8 cellular contexts compared by ENCODE assay signal in the genomic region with DNA sequence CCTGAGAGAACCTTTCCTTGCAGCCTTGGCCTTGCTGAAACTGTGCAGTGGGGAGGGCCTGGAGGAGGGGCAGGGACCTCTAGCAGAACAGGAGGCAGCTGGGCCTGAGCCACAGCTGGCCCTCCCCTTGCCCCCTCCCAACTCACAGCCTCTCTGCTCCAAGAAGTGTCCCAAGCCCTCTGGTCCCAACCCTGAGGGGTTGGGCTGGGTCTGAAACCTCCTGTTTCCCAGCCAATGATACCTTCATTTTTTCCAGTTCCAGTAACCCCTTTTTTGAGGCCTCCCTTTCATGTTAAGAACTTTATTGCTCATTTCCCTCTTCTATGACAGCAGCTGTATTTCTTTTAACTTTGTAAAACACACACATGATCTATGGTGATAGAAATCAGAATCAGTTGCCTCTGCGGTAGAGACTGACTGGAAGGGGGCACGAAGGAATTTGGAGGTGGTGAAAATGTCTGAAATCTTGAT. TPM values are rescaled to one million over a fixed set of nuclear protein-coding genes. Genes with fewer than 3 reads are reported as not detected.
DNase-seq lines count a peak whose midpoint lies in the region; ATAC-seq and TF ChIP-seq lines count a peak whose summit lies in the region.

No MANE protein-coding gene starts in this region.

- peaks cover 3% of the 10 kb centered on the region for H3K36me3 Mint-ChIP-seq in activated naive CD4-positive, alpha-beta T cell treated with anti-CD3 and anti-CD28 coated beads for 36 hours (ENCODE audit: low read depth)
- H3K36me3 Mint-ChIP-seq in activated naive CD8-positive, alpha-beta T cell treated with anti-CD3 and anti-CD28 coated beads for 36 hours = peaks cover 2% of the 10 kb centered on the region

- peak overlapping the region; percentile 91 for H3K27ac Mint-ChIP-seq in activated naive CD4-positive, alpha-beta T cell treated with anti-CD3 and anti-CD28 coated beads for 36 hours
- H3K27ac Mint-ChIP-seq in activated naive CD8-positive, alpha-beta T cell treated with anti-CD3 and anti-CD28 coated beads for 36 hours = peak overlapping the region; percentile 93

- peak; percentile 73 for DNase-seq in activated naive CD4-positive, alpha-beta T cell treated with anti-CD3 and anti-CD28 coated beads for 36 hours
- no peak for DNase-seq in activated naive CD4-positive, alpha-beta T cell treated with Interleukin-2 at 50 U/mL for 16 hours
- DNase-seq in activated naive CD8-positive, alpha-beta T cell treated with anti-CD3 and anti-CD28 coated beads for 36 hours = peak; percentile 59
- no peak for DNase-seq in mucosa of descending colon
- peak; percentile 42 to 43 for DNase-seq in uterus
- DNase-seq in islet precursor cell = no peak
- DNase-seq in NCI-H1092 (lab: John Stamatoyannopoulos, UW) = no peak

- peak overlapping the region; percentile 70 to 71 for H3K27ac ChIP-seq in uterus

- TF ChIP-seq POLR2A in uterus (IDR thresholded peaks at IDR 0.05) = no peak

- no peaks in the 10 kb centered on the region for H3K27me3 ChIP-seq in uterus

- ATAC-seq in mucosa of descending colon (peak; percentile 4), HG02981 (IDR thresholded peaks at IDR 0.05; ENCODE audit: unreplicated experiment) (no peak)

- CTCF ChIA-PET in activated naive CD4-positive, alpha-beta T cell treated with anti-CD3 and anti-CD28 coated beads for 36 hours (lab: Charles Lee) = interaction anchor here (0.7 to 2.1 kb wide), 5 partner anchors 17 to 135 kb away, joined by 3 to 8 read pairs (median 4); partner anchors contain the start of gene ARMC12

- intact Hi-C loops in activated naive CD4-positive, alpha-beta T cell treated with anti-CD3 and anti-CD28 coated beads for 36 hours (cut with micrococcal nuclease) = loop anchor here (1.0 to 5.0 kb wide), 7 partner anchors 9 to 723 kb away; partner anchors contain the start of genes KCTD20 and PXT1
- intact Hi-C loops in mucosa of descending colon (cut with DNase I, micrococcal nuclease) (no loop called here), uterus (cut with DNase I; ENCODE audit: low total_unique reads) (no loop called here)

- TF ChIP-seq CTCF in mucosa of descending colon (IDR thresholded peaks at IDR 0.05) = no peak
- no peak for TF ChIP-seq CTCF in uterus (IDR thresholded peaks at IDR 0.05)

- H3K4me3 Mint-ChIP-seq in activated naive CD4-positive, alpha-beta T cell treated with anti-CD3 and anti-CD28 coated beads for 36 hours = peak overlapping the region; percentile 80
- peak overlapping the region; percentile 64 for H3K4me3 Mint-ChIP-seq in activated naive CD8-positive, alpha-beta T cell treated with anti-CD3 and anti-CD28 coated beads for 36 hours

- no peaks in the 10 kb centered on the region for H3K9me3 ChIP-seq in mucosa of descending colon
- no peaks in the 10 kb centered on the region for H3K9me3 ChIP-seq in uterus

- H3K9me3 Mint-ChIP-seq in activated naive CD4-positive, alpha-beta T cell treated with anti-CD3 and anti-CD28 coated beads for 36 hours = peaks cover 4% of the 10 kb centered on the region
- peaks cover 2% of the 10 kb centered on the region for H3K9me3 Mint-ChIP-seq in activated naive CD8-positive, alpha-beta T cell treated with anti-CD3 and anti-CD28 coated beads for 36 hours

- H3K36me3 ChIP-seq in mucosa of descending colon (ENCODE audit: low read depth) (no peaks in the 10 kb centered on the region), uterus (no peaks in the 10 kb centered on the region)

- H3K27me3 Mint-ChIP-seq in activated naive CD4-positive, alpha-beta T cell treated with anti-CD3 and anti-CD28 coated beads for 36 hours (ENCODE audit: low read depth) = no peaks in the 10 kb centered on the region
- H3K27me3 Mint-ChIP-seq in activated naive CD8-positive, alpha-beta T cell treated with anti-CD3 and anti-CD28 coated beads for 36 hours = no peaks in the 10 kb centered on the region

- H3K4me1 Mint-ChIP-seq in activated naive CD4-positive, alpha-beta T cell treated with anti-CD3 and anti-CD28 coated beads for 36 hours (ENCODE audit: low read depth) = peaks cover 62% of the 10 kb centered on the region
- peaks cover 55% of the 10 kb centered on the region for H3K4me1 Mint-ChIP-seq in activated naive CD8-positive, alpha-beta T cell treated with anti-CD3 and anti-CD28 coated beads for 36 hours

- H3K4me1 ChIP-seq in mucosa of descending colon (ENCODE audit: low read depth) = peaks cover 42% of the 10 kb centered on the region
- peaks cover 0 to 4% of the 10 kb centered on the region in 2 donors for H3K4me1 ChIP-seq in uterus

- H3K4me3 ChIP-seq in mucosa of descending colon = no peak overlapping the region
- no peak overlapping the region for H3K4me3 ChIP-seq in uterus

RNA-seq across cellular contexts. Expression of gene ARMC12, which starts 17.9 kb away (rescaled TPM):
- total RNA-seq in activated naive CD4-positive, alpha-beta T cell treated with anti-CD3 and anti-CD28 coated beads for 36 hours = 1 to 10 TPM; 3.1 to 3.9 TPM
- 1 to 10 TPM; 1.8 to 2.0 TPM for total RNA-seq in activated naive CD8-positive, alpha-beta T cell treated with anti-CD3 and anti-CD28 coated beads for 36 hours
- total RNA-seq in mucosa of descending colon (under 1 TPM; 0.31 to 0.55 (median 0.44) TPM), uterus (1 to 10 TPM in 2 of 4 donors, not detected in 2; 1.6 TPM)

RNA-seq across cellular contexts. Expression of gene FKBP5, which starts 30.2 kb away (rescaled TPM):
- total RNA-seq in activated naive CD4-positive, alpha-beta T cell treated with anti-CD3 and anti-CD28 coated beads for 36 hours = 100 to 1,000 TPM; 202 to 208 TPM
- total RNA-seq in activated naive CD8-positive, alpha-beta T cell treated with anti-CD3 and anti-CD28 coated beads for 36 hours = 100 to 1,000 TPM; 110 TPM
- total RNA-seq in mucosa of descending colon = 100 to 1,000 TPM in 2 of 3 donors, 10 to 100 TPM in 1; 22.1 to 174 (median 150) TPM
- 100 to 1,000 TPM in 2 of 4 donors, 10 to 100 TPM in 2; 35.1 to 197 (median 84.5) TPM for total RNA-seq in uterus

RNA-seq across cellular contexts. Expression of gene CLPSL2, which starts 57.5 kb away (rescaled TPM):
- not detected for total RNA-seq in activated naive CD4-positive, alpha-beta T cell treated with anti-CD3 and anti-CD28 coated beads for 36 hours
- not detected for total RNA-seq in activated naive CD8-positive, alpha-beta T cell treated with anti-CD3 and anti-CD28 coated beads for 36 hours
- total RNA-seq in mucosa of descending colon (not detected), uterus (not detected)

Comparison
In these comparisons a context has a peak if more than half of its experiments do, and no peak if none do; other contexts are left out.
1. DNase-seq: peak in activated naive CD4-positive, alpha-beta T cell treated with anti-CD3 and anti-CD28 coated beads for 36 hours (single experiment), activated naive CD8-positive, alpha-beta T cell treated with anti-CD3 and anti-CD28 coated beads for 36 hours (single experiment) and uterus (2 of 2); none in activated naive CD4-positive, alpha-beta T cell treated with Interleukin-2 at 50 U/mL for 16 hours (single experiment), mucosa of descending colon (0 of 3), islet precursor cell (single experiment) and NCI-H1092 (single experiment).